25 cellular contexts compared by ENCODE assay signal in the genomic region with DNA sequence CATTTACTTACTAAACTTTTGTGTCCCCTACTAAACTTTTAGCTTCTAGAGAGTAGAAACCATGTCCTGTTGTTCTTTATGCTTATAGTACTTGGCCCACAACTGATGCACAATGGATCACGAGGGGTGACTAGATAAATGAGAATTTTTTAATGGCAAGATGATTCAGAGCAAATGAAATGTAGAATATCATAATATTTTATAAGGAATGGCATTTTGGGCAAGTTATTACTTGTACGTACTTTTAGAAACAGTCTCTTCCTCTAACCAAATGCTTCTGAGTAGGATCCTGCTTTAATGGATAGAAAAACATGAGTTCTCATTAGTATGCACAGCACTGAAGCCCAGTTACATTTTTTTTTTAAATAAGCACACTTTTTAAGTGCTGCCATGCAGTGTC.
DNase-seq lines count a peak whose midpoint lies in the region; ATAC-seq, FAIRE-seq and TF ChIP-seq lines count a peak whose summit lies in the region.
"Had no signal": no experiment of that assay in that cellular context is flagged by ENCODE, and none has a peak within 500 bp of the region (broad histone marks: within the 10 kb centered on the region; RNA-seq: fewer than 3 reads in every experiment).

No MANE protein-coding gene starts in this region.

- H3K4me3 Mint-ChIP-seq in naive thymus-derived CD4-positive, alpha-beta T cell, result peak overlapping the region in 5 of 10 donors; percentile 63 to 82 (median 69)
- H3K4me3 Mint-ChIP-seq: H9; stimulated activated effector memory CD8-positive, alpha-beta T cell treated with anti-CD3 and anti-CD28 coated beads, Interleukin-12 subunit alpha, Interleukin-12 subunit beta, amount 100 ng/mL, for 72 hours had no signal

- no peak for TF ChIP-seq EP300 in K562 (IDR thresholded peaks at IDR 0.05; ENCODE audit: low read length)

- H3K4me1 ChIP-seq in BLaER1 treated with 17β-estradiol and CSF1 and Interleukin-3, amounts not matched to agents 10 nM and 100 nM, result peaks cover 32 to 63% (median 37%) of the 10 kb centered on the region in 10 experiments
- peaks cover 0 to 17% of the 10 kb centered on the region in 2 experiments; a peak in 4 of 5 replicates for H3K4me1 ChIP-seq in K562 (replicated peaks in 1 of 2; ENCODE audit: control insufficient read depth in 2 of 2, insufficient read depth in 2 of 2, low read length in 2 of 2)
- H3K4me1 ChIP-seq in naive thymus-derived CD4-positive, alpha-beta T cell (ENCODE audit: control insufficient read depth in 2 of 2, insufficient read depth in 2 of 2, low read length in 2 of 2), result peaks cover 0 to 53% of the 10 kb centered on the region in 2 donors

- H2AFZ ChIP-seq in K562 (ENCODE audit: low read depth, low read length), result no peak overlapping the region

- POLR2A ChIA-PET in K562 (lab: Yijun Ruan, JAX), result no interaction called here
- POLR2A ChIA-PET in naive thymus-derived CD4-positive, alpha-beta T cell (lab: Charles Lee), result interaction anchor here (0.9 to 1.5 kb wide), 4 partner anchors 9 to 134 kb away, joined by 3 to 4 read pairs (median 4); no protein-coding TSS in a partner anchor

- H3K79me2 ChIP-seq in K562 (ENCODE audit: control insufficient read depth, insufficient read depth, low read length), result no peaks in the 10 kb centered on the region

- no peaks in the 10 kb centered on the region for H3K9me3 Mint-ChIP-seq in naive thymus-derived CD4-positive, alpha-beta T cell
- H3K9me3 Mint-ChIP-seq: activated T-helper 2 cell treated with anti-CD3 and anti-CD28 coated beads, Interferon-gamma antibody, Interleukin-2, Interleukin-4, amounts not matched to agents 10 μg/mL and 5 μg/mL and 100 μg/mL, durations not matched to agents 14 hours and 24 hours and 36 hours; H9; stimulated activated effector memory CD8-positive, alpha-beta T cell treated with anti-CD3 and anti-CD28 coated beads, Interleukin-12 subunit alpha, Interleukin-12 subunit beta, amount 100 ng/mL, for 72 hours had no signal

- DNase-seq in K562 (ENCODE audit: extremely low read depth in 1 of 4, low spot score in 3 of 4), result no peak
- no peak for DNase-seq in naive thymus-derived CD4-positive, alpha-beta T cell
- no peak for DNase-seq in activated CD4-positive, alpha-beta T cell treated with anti-CD3 and anti-CD28 coated beads, Interleukin-2, amount 50 U/mL, for 48 hours
- no peak for DNase-seq in NCI-H1417 treated with DMSO at 0.1 percent for 48 hours (lab: John Stamatoyannopoulos, UW)
- DNase-seq: ACHN; activated CD4-positive, alpha-beta T cell treated with anti-CD3 and anti-CD28 coated beads, Interleukin-2, amount 50 U/mL, for 4 hours; activated CD4-positive, CD25-positive, alpha-beta regulatory T cell; activated CD8-positive, alpha-beta memory T cell treated with anti-CD3 and anti-CD28 coated beads, Interleukin-2, amount 50 U/mL, for 4 hours; EL; H9; NCI-H1105 treated with DMSO at 0.1 percent for 48 hours; NCI-H2227 treated with DMSO at 0.1 percent for 48 hours; NCI-H748 treated with DMSO at 0.1 percent for 48 hours; ovary; stimulated activated CD4-positive, alpha-beta T cell treated with anti-CD3 and anti-CD28 coated beads, Interleukin-2, amount 100 ng/mL, for 48 hours; upper lobe of right lung had no signal

- no peaks in the 10 kb centered on the region for H3K27me3 Mint-ChIP-seq in naive thymus-derived CD4-positive, alpha-beta T cell

- H3K27ac ChIP-seq in BLaER1 treated with 17β-estradiol and CSF1 and Interleukin-3, amounts not matched to agents 10 nM and 100 nM, result peak overlapping the region in 10 of 11 experiments; percentile 62 to 89 (median 76); a peak in 13 of 22 replicates
- H3K27ac ChIP-seq in KOPT-K1 (ENCODE audit: low read depth, low read length, poor library complexity, severe bottlenecking) (peak overlapping the region; percentile 97), K562 (ENCODE audit: extremely low read depth, low read depth, low read length) (peak overlapping the region; percentile 23; the same call in 1 of the 3 replicates)
- no peak overlapping the region for H3K27ac ChIP-seq in naive thymus-derived CD4-positive, alpha-beta T cell (ENCODE audit: low read depth, low read length)
- H3K27ac ChIP-seq: ovary, upper lobe of right lung had no signal

- ATAC-seq in K562 (no peak; the same call in 1 of the 3 replicates), HG03439 (IDR thresholded peaks at IDR 0.05; ENCODE audit: unreplicated experiment) (no peak), GM18907 (IDR thresholded peaks at IDR 0.05; ENCODE audit: unreplicated experiment) (no peak)
- ATAC-seq in naive thymus-derived CD4-positive, alpha-beta T cell, result no peak

- CTCF ChIA-PET in K562 (lab: Yijun Ruan, JAX; ENCODE audit: low intra/inter-chr PET ratio), result no interaction called here
- CTCF ChIA-PET in naive thymus-derived CD4-positive, alpha-beta T cell (lab: Charles Lee), result interaction anchor here (0.8 to 2.7 kb wide), 5 partner anchors 87 to 201 kb away, joined by 3 to 11 read pairs (median 3); no protein-coding TSS in a partner anchor

- peak overlapping the region in 7 of 9 donors; percentile 64 to 90 (median 79) for H3K27ac Mint-ChIP-seq in naive thymus-derived CD4-positive, alpha-beta T cell
- H3K27ac Mint-ChIP-seq: activated T-helper 2 cell treated with anti-CD3 and anti-CD28 coated beads, Interferon-gamma antibody, Interleukin-2, Interleukin-4, amounts not matched to agents 10 μg/mL and 5 μg/mL and 100 μg/mL, durations not matched to agents 14 hours and 24 hours and 36 hours; H9; stimulated activated effector memory CD8-positive, alpha-beta T cell treated with anti-CD3 and anti-CD28 coated beads, Interleukin-12 subunit alpha, Interleukin-12 subunit beta, amount 100 ng/mL, for 72 hours had no signal

- in situ Hi-C loops in K562 (cut with MboI), result no loop called here

- peaks cover 0 to 12% (median 9%) of the 10 kb centered on the region in 5 donors for H3K36me3 Mint-ChIP-seq in naive thymus-derived CD4-positive, alpha-beta T cell
- H3K36me3 Mint-ChIP-seq: stimulated activated effector memory CD8-positive, alpha-beta T cell treated with anti-CD3 and anti-CD28 coated beads, Interleukin-12 subunit alpha, Interleukin-12 subunit beta, amount 100 ng/mL, for 72 hours had no signal

- no peak for TF ChIP-seq RAD21 in K562 (CRISPR knock-in tag; conservative IDR thresholded peaks at IDR 0.05 in 1 of 2, IDR thresholded peaks at IDR 0.05 in 1 of 2)

- no peak for FAIRE-seq in K562 (lab: Jason Lieb, UNC)
- FAIRE-seq: GM12892 had no signal

- peaks cover 0 to 12% (median 8%) of the 10 kb centered on the region in 11 experiments; a peak in 11 of 22 replicates for H3K9me3 ChIP-seq in BLaER1 treated with 17β-estradiol and CSF1 and Interleukin-3, amounts not matched to agents 10 nM and 100 nM (replicated peaks in 1 of 11)
- no peaks in the 10 kb centered on the region for H3K9me3 ChIP-seq in KOPT-K1 (ENCODE audit: insufficient read depth, low read length, poor library complexity, severe bottlenecking)
- H3K9me3 ChIP-seq in K562 (replicated peaks; ENCODE audit: control insufficient read depth, insufficient read depth, low read depth, low read length), result no peaks in the 10 kb centered on the region
- H3K9me3 ChIP-seq in naive thymus-derived CD4-positive, alpha-beta T cell (ENCODE audit: control insufficient read depth in 2 of 3, low read length in 3 of 3), result no peaks in the 10 kb centered on the region
- H3K9me3 ChIP-seq: adrenal gland, BLaER1, ovary, upper lobe of right lung had no signal

- no peak for TF ChIP-seq CTCF in K562 (IDR thresholded peaks at IDR 0.05 in 2 of 3, conservative IDR thresholded peaks at IDR 0.05 in 1 of 3; ENCODE audit: insufficient read depth in 2 of 3, low read depth in 1 of 3, low read length in 3 of 3)

- no peaks in the 10 kb centered on the region for H3K27me3 ChIP-seq in BLaER1 treated with 17β-estradiol and CSF1 and Interleukin-3, amounts not matched to agents 10 nM and 100 nM
- H3K27me3 ChIP-seq in K562 (ENCODE audit: control insufficient read depth in 2 of 2, insufficient read depth in 2 of 2, low read length in 2 of 2), result no peaks in the 10 kb centered on the region
- H3K27me3 ChIP-seq in naive thymus-derived CD4-positive, alpha-beta T cell (ENCODE audit: control insufficient read depth in 2 of 2, insufficient read depth in 2 of 2, low read length in 2 of 2), result no peaks in the 10 kb centered on the region
- H3K27me3 ChIP-seq: adrenal gland, BLaER1, ovary, upper lobe of right lung had no signal

- no peak overlapping the region for H3K4me3 ChIP-seq in BLaER1 treated with 17β-estradiol and CSF1 and Interleukin-3, amounts not matched to agents 10 nM and 100 nM
- no peak overlapping the region for H3K4me3 ChIP-seq in K562
- H3K4me3 ChIP-seq in naive thymus-derived CD4-positive, alpha-beta T cell (ENCODE audit: low read length), result no peak overlapping the region
- H3K4me3 ChIP-seq: adrenal gland, BLaER1, ovary, upper lobe of right lung had no signal

- intact Hi-C loops in K562 (cut with micrococcal nuclease), result loop anchor here (5.0 kb wide), 1 partner anchor 198 kb away; no protein-coding TSS in a partner anchor
- intact Hi-C loops in naive thymus-derived CD4-positive, alpha-beta T cell (cut with micrococcal nuclease), result no loop called here

- peak overlapping the region in 4 of 11 experiments; percentile 30 to 79 (median 64); a peak in 6 of 22 replicates for H3K4me2 ChIP-seq in BLaER1 treated with 17β-estradiol and CSF1 and Interleukin-3, amounts not matched to agents 10 nM and 100 nM
- no peak overlapping the region for H3K4me2 ChIP-seq in K562 (ENCODE audit: insufficient read depth, low read length)

- no peaks in the 10 kb centered on the region for H3K9me1 ChIP-seq in K562 (ENCODE audit: control insufficient read depth, insufficient read depth, low read length)

- peaks cover 33 to 88% (median 81%) of the 10 kb centered on the region in 7 donors for H3K4me1 Mint-ChIP-seq in naive thymus-derived CD4-positive, alpha-beta T cell

- H3K36me3 ChIP-seq in BLaER1 treated with 17β-estradiol and CSF1 and Interleukin-3, amounts not matched to agents 10 nM and 100 nM, result peaks cover 0 to 8% (median 0%) of the 10 kb centered on the region in 11 experiments; a peak in 2 of 22 replicates
- H3K36me3 ChIP-seq in KOPT-K1 (ENCODE audit: insufficient read depth, low read length), result no peaks in the 10 kb centered on the region
- H3K36me3 ChIP-seq in K562 (ENCODE audit: control insufficient read depth, insufficient read depth, low read length), result no peaks in the 10 kb centered on the region
- no peaks in the 10 kb centered on the region for H3K36me3 ChIP-seq in naive thymus-derived CD4-positive, alpha-beta T cell (ENCODE audit: control insufficient read depth in 2 of 3, insufficient read depth in 3 of 3, low read length in 3 of 3)
- H3K36me3 ChIP-seq: adrenal gland, BLaER1, ovary, upper lobe of right lung had no signal

- WGBS in K562 (ENCODE audit: insufficient coverage, low coverage, missing lambda C conversion rate), result 81% methylated on average over 2 of the region's 2 CpGs

- no peak overlapping the region for H3K9ac ChIP-seq in BLaER1 treated with 17β-estradiol and CSF1 and Interleukin-3, amounts not matched to agents 10 nM and 100 nM
- H3K9ac ChIP-seq in K562 (ENCODE audit: insufficient read depth in 1 of 2, low read depth in 2 of 2, low read length in 2 of 2), result no peak overlapping the region
- H3K9ac ChIP-seq: BLaER1 had no signal

- no TSS peak for BruUV-seq in K562 (replicated peaks; lab: Mats Ljungman, UMichigan)

- no peaks in the 10 kb centered on the region for H4K20me1 ChIP-seq in BLaER1 treated with 17β-estradiol and CSF1 and Interleukin-3, amounts not matched to agents 10 nM and 100 nM
- no peaks in the 10 kb centered on the region for H4K20me1 ChIP-seq in K562 (replicated peaks; ENCODE audit: control insufficient read depth, insufficient read depth, low read length)
- H4K20me1 ChIP-seq: BLaER1 had no signal

- TF ChIP-seq POLR2A in K562 (conservative IDR thresholded peaks at IDR 0.05), result no peak
